In the genomic region with DNA sequence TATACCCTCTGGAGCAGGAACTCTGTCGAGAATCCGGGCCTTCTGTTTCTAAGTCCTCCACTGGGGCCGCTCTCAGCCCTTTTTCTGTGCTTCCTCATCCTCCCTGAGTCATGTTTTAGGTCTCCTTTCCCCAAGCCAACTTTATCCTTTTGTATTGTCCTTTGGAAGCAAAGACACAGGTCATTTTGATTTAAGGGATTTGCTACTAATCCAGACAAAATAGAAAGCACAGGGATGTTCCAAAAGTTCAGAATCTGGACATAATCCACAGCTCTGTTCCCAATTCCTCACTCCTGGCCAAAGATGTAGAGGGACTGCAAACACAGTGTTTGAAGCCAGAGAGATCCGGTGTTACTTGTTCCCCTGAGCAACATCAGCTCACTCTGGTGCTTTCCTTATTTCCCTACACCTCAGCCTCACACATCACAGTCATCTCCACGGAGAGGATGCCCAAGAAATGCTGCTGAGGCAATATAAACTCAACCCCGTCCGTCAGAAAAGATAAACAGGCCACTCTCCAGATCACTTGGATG, we compare ENCODE assay signal across 18 cellular contexts.
DNase-seq lines count a peak whose midpoint lies in the region; ATAC-seq and TF ChIP-seq lines count a peak whose summit lies in the region.
"Had no signal": no experiment of that assay in that cellular context is flagged by ENCODE, and none has a peak within 500 bp of the region (broad histone marks: within the 10 kb centered on the region; RNA-seq: fewer than 3 reads in every experiment).

No MANE protein-coding gene starts in this region.

- peaks cover 27% of the 10 kb centered on the region for H3K4me1 Mint-ChIP-seq in activated naive CD4-positive, alpha-beta T cell treated with anti-CD3 and anti-CD28 coated beads, Interleukin-2, amount 50 U/mL, for 24 hours
- peaks cover 34% of the 10 kb centered on the region for H3K4me1 Mint-ChIP-seq in neural progenitor cell

- H2AFZ ChIP-seq in neural progenitor cell (replicated peaks): peak overlapping the region; percentile 76

- DNase-seq in activated naive CD4-positive, alpha-beta T cell treated with anti-CD3 and anti-CD28 coated beads, Interleukin-2, amount 50 U/mL, for 16 hours: no peak
- DNase-seq in neural progenitor cell (ENCODE audit: low spot score) (no peak), aorta (no peak), 8988T (no peak), SIG-M5 (lab: John Stamatoyannopoulos, UW) (no peak)
- DNase-seq: CD8-positive, alpha-beta T cell; KG1; NCI-H1417 treated with DMSO at 0.1 percent for 48 hours; NCI-H187 treated with DMSO at 0.1 percent for 48 hours; NCI-H2227 treated with DMSO at 0.1 percent for 48 hours; NCI-H524; NCI-H82; OCI-M1; Right ventricle myocardium superior had no signal

- H3K4me1 ChIP-seq in neural progenitor cell (peaks cover 28% of the 10 kb centered on the region), aorta (ENCODE audit: control insufficient read depth in 1 of 2, insufficient read depth in 2 of 2, low read length in 2 of 2) (peaks cover 0 to 2% of the 10 kb centered on the region in 2 donors)

- H3K27ac Mint-ChIP-seq in activated naive CD4-positive, alpha-beta T cell treated with anti-CD3 and anti-CD28 coated beads, Interleukin-2, amount 50 U/mL, for 24 hours: peak overlapping the region; percentile 51
- H3K27ac Mint-ChIP-seq in neural progenitor cell: peak overlapping the region; percentile 38
- H3K27ac Mint-ChIP-seq: CD8-positive, alpha-beta T cell had no signal

- no peak overlapping the region for H3K4me3 Mint-ChIP-seq in activated naive CD4-positive, alpha-beta T cell treated with anti-CD3 and anti-CD28 coated beads, Interleukin-2, amount 50 U/mL, for 24 hours
- no peak overlapping the region for H3K4me3 Mint-ChIP-seq in neural progenitor cell
- H3K4me3 Mint-ChIP-seq: CD8-positive, alpha-beta T cell had no signal

- H3K9me3 ChIP-seq in neural progenitor cell (ENCODE audit: low read depth) (no peaks in the 10 kb centered on the region), aorta (ENCODE audit: control insufficient read depth, low read length) (no peaks in the 10 kb centered on the region)

- H3K4me2 ChIP-seq in neural progenitor cell: no peak overlapping the region

- ATAC-seq in esophagus mucosa (peak; percentile 28), aorta (ENCODE audit: low FRiP score) (peak; percentile 56), GM18870 (IDR thresholded peaks at IDR 0.05; ENCODE audit: unreplicated experiment) (no peak)
- ATAC-seq: CD8-positive, alpha-beta T cell; HepG2 had no signal

- no peaks in the 10 kb centered on the region for H4K20me1 ChIP-seq in neural progenitor cell (ENCODE audit: low read depth)

- no peak overlapping the region for H3K9ac ChIP-seq in neural progenitor cell

- intact Hi-C loops in aorta (cut with DNase I): no loop called here

- no peaks in the 10 kb centered on the region for H3K79me2 ChIP-seq in neural progenitor cell (ENCODE audit: low read depth)

- no peak for TF ChIP-seq CTCF in neural progenitor cell (IDR thresholded peaks at IDR 0.05)

- no peaks in the 10 kb centered on the region for H3K27me3 Mint-ChIP-seq in activated naive CD4-positive, alpha-beta T cell treated with anti-CD3 and anti-CD28 coated beads, Interleukin-2, amount 50 U/mL, for 24 hours
- peaks cover 2% of the 10 kb centered on the region for H3K27me3 Mint-ChIP-seq in neural progenitor cell (ENCODE audit: insufficient read depth, low read depth)

- H3K27me3 ChIP-seq in neural progenitor cell (no peaks in the 10 kb centered on the region), aorta (ENCODE audit: control insufficient read depth in 1 of 2, insufficient read depth in 2 of 2, low read length in 1 of 2) (no peaks in the 10 kb centered on the region)

- WGBS in aorta, 2 donors: 35 to 38% methylated on average over 7 of the region's 7 CpGs

- H3K36me3 ChIP-seq in neural progenitor cell (no peaks in the 10 kb centered on the region), aorta (ENCODE audit: control insufficient read depth in 1 of 2, insufficient read depth in 2 of 2, low read length in 1 of 2) (no peaks in the 10 kb centered on the region)

- no peaks in the 10 kb centered on the region for H3K9me3 Mint-ChIP-seq in activated naive CD4-positive, alpha-beta T cell treated with anti-CD3 and anti-CD28 coated beads, Interleukin-2, amount 50 U/mL, for 24 hours
- no peaks in the 10 kb centered on the region for H3K9me3 Mint-ChIP-seq in neural progenitor cell
- H3K9me3 Mint-ChIP-seq: CD8-positive, alpha-beta T cell had no signal

- H3K27ac ChIP-seq in neural progenitor cell (no peak overlapping the region), aorta (ENCODE audit: low read depth in 1 of 2, low read length in 2 of 2) (no peak overlapping the region)

- H3K4me3 ChIP-seq in neural progenitor cell (no peak overlapping the region), aorta (ENCODE audit: low read length in 2 of 2) (no peak overlapping the region)

- H3K36me3 Mint-ChIP-seq in activated naive CD4-positive, alpha-beta T cell treated with anti-CD3 and anti-CD28 coated beads, Interleukin-2, amount 50 U/mL, for 24 hours: no peaks in the 10 kb centered on the region
- H3K36me3 Mint-ChIP-seq in neural progenitor cell: no peaks in the 10 kb centered on the region
- H3K36me3 Mint-ChIP-seq: CD8-positive, alpha-beta T cell had no signal

- peaks cover 9% of the 10 kb centered on the region for H3F3A ChIP-seq in neural progenitor cell (ENCODE audit: low read depth)
